18 cellular contexts compared by ENCODE assay signal in the genomic region with DNA sequence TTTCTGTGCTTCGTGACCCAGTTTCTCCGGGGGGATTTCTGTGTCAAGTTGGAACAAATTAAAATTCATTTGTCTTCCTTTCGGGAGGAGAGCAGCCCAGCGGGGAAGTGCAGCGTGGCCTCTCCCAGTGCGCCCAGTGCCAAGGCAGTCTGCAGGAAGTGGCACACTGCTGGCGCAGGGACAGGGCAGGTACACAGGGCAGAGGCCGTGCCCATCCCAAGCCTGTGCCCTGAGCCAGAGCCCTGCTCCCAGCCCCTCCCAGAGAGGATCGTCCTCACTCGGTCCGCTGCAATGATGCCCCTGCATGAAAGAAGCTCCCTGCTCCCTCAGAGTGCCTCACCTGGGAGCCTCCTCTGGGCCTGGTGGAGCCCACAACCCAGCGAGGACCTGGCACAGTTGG.
DNase-seq lines count a peak whose midpoint lies in the region; ATAC-seq and TF ChIP-seq lines count a peak whose summit lies in the region.
"Had no signal": no experiment of that assay in that cellular context is flagged by ENCODE, and none has a peak within 500 bp of the region (broad histone marks: within the 10 kb centered on the region; RNA-seq: fewer than 3 reads in every experiment).

No MANE protein-coding gene starts in this region.

- H3K9me3 ChIP-seq in neuronal stem cell (replicated peaks in 1 of 2; ENCODE audit: control insufficient read depth in 2 of 2, insufficient read depth in 1 of 2, low read depth in 1 of 2, low read length in 2 of 2), result peaks cover 10 to 22% of the 10 kb centered on the region in 2 donors

- H4K8ac ChIP-seq in neuronal stem cell (ENCODE audit: low read depth, low read length), result no peak overlapping the region

- intact Hi-C loops in Right ventricle myocardium inferior (cut with DNase I) (no loop called here), cardiac septum (cut with DNase I) (no loop called here)

- H2BK15ac ChIP-seq in neuronal stem cell (ENCODE audit: low read length), result no peak overlapping the region

- H2AK5ac ChIP-seq in neuronal stem cell (ENCODE audit: low read depth, low read length), result no peak overlapping the region

- no peak overlapping the region for H3K27ac ChIP-seq in neuronal stem cell (replicated peaks; ENCODE audit: low read length)
- H3K27ac ChIP-seq: 22Rv1; A549; BLaER1 treated with 17β-estradiol and CSF1 and Interleukin-3, amounts not matched to agents 10 nM and 100 nM; C4-2B had no signal

- no peaks in the 10 kb centered on the region for H3K36me3 ChIP-seq in neuronal stem cell (replicated peaks in 1 of 2; ENCODE audit: control insufficient read depth in 2 of 2, insufficient read depth in 2 of 2, low read length in 2 of 2)
- H3K36me3 ChIP-seq: BLaER1 treated with 17β-estradiol and CSF1 and Interleukin-3, amounts not matched to agents 10 nM and 100 nM had no signal

- no peak overlapping the region for H2AFZ ChIP-seq in neuronal stem cell (ENCODE audit: low read length)

- H3K18ac ChIP-seq in neuronal stem cell (ENCODE audit: low read length), result peak overlapping the region; percentile 76

- H2BK5ac ChIP-seq in neuronal stem cell (ENCODE audit: low read length), result no peak overlapping the region

- H2BK120ac ChIP-seq in neuronal stem cell (ENCODE audit: low read depth, low read length), result no peak overlapping the region

- H3K23ac ChIP-seq in neuronal stem cell (ENCODE audit: low read depth, low read length, poor library complexity), result no peak overlapping the region

- H3K27ac Mint-ChIP-seq in type B pancreatic cell, result peak overlapping the region; percentile 86
- H3K27ac Mint-ChIP-seq: B cell; CD4-positive, alpha-beta T cell; CD8-positive, alpha-beta T cell had no signal

- peak overlapping the region; percentile 3 for H3K4ac ChIP-seq in neuronal stem cell (ENCODE audit: low read length)

- no peak overlapping the region for H3K14ac ChIP-seq in neuronal stem cell (ENCODE audit: low read length)

- DNase-seq in Right ventricle myocardium inferior (ENCODE audit: missing footprints), result peak; percentile 42
- no peak for DNase-seq in cardiac septum (ENCODE audit: low spot score)
- DNase-seq in neuronal stem cell (ENCODE audit: low spot score), result no peak
- DNase-seq in type B pancreatic cell (ENCODE audit: extremely low spot score, unreplicated experiment), result no peak
- DNase-seq in activated CD4-positive, alpha-beta T cell treated with anti-CD3 and anti-CD28 coated beads, Interleukin-2, amount 50 U/mL, for 48 hours, result no peak
- no peak for DNase-seq in hippocampal formation (lab: John Stamatoyannopoulos, UW)
- DNase-seq: AML-193; Caco-2; Calu3; CD4-positive, alpha-beta T cell; CD8-positive, alpha-beta T cell; DMS79 treated with DMSO at 0.1 percent for 48 hours; GF-D8 had no signal

- no peaks in the 10 kb centered on the region for H3K9me3 Mint-ChIP-seq in type B pancreatic cell
- H3K9me3 Mint-ChIP-seq: CD4-positive, alpha-beta T cell; CD8-positive, alpha-beta T cell had no signal

- no peak overlapping the region for H3K4me3 Mint-ChIP-seq in type B pancreatic cell
- H3K4me3 Mint-ChIP-seq: B cell; CD4-positive, alpha-beta T cell; CD8-positive, alpha-beta T cell had no signal

- H4K91ac ChIP-seq in neuronal stem cell (ENCODE audit: low read depth, low read length, poor library complexity), result no peak overlapping the region

- no peak for TF ChIP-seq CTCF in type B pancreatic cell (conservative IDR thresholded peaks at IDR 0.05)

- no CpG with 5 or more reads among the region's 12 CpGs for WGBS in neuronal stem cell (ENCODE audit: extremely low coverage in 2 of 2, insufficient read length in 2 of 2, insufficient replicate concordance in 1 of 2), 2 donors

- H3K27me3 ChIP-seq in neuronal stem cell (ENCODE audit: control insufficient read depth in 3 of 3, insufficient read depth in 3 of 3, low read depth in 1 of 3, low read length in 3 of 3), result peaks cover 0 to 4% (median 0%) of the 10 kb centered on the region in 3 experiments
- H3K27me3 ChIP-seq: BLaER1 treated with 17β-estradiol and CSF1 and Interleukin-3, amounts not matched to agents 10 nM and 100 nM had no signal

- H2BK12ac ChIP-seq in neuronal stem cell (ENCODE audit: low read length), result no peak overlapping the region

- H3K9ac ChIP-seq in neuronal stem cell (ENCODE audit: low read depth, low read length, poor library complexity), result no peak overlapping the region
- H3K9ac ChIP-seq: BLaER1 treated with 17β-estradiol and CSF1 and Interleukin-3, amounts not matched to agents 10 nM and 100 nM had no signal

- H3K4me3 ChIP-seq in neuronal stem cell (ENCODE audit: low read length in 2 of 2), result no peak overlapping the region
- H3K4me3 ChIP-seq: A549; BLaER1 treated with 17β-estradiol and CSF1 and Interleukin-3, amounts not matched to agents 10 nM and 100 nM had no signal

- no peaks in the 10 kb centered on the region for H3K36me3 Mint-ChIP-seq in type B pancreatic cell
- H3K36me3 Mint-ChIP-seq: CD8-positive, alpha-beta T cell had no signal

- H3K4me1 ChIP-seq in neuronal stem cell (ENCODE audit: control insufficient read depth in 2 of 2, insufficient read depth in 1 of 2, low read depth in 1 of 2, low read length in 2 of 2), result peaks cover 0 to 1% of the 10 kb centered on the region in 2 donors
- H3K4me1 ChIP-seq: A549, Caco-2 had no signal

- H3K4me2 ChIP-seq in neuronal stem cell (ENCODE audit: insufficient read depth, low read length, poor library complexity, severe bottlenecking), result no peak overlapping the region
- H3K4me2 ChIP-seq: A549; BLaER1 treated with 17β-estradiol and CSF1 and Interleukin-3, amounts not matched to agents 10 nM and 100 nM had no signal

- no peaks in the 10 kb centered on the region for H3K79me1 ChIP-seq in neuronal stem cell (ENCODE audit: low read depth, low read length)

- no peaks in the 10 kb centered on the region for H3K4me1 Mint-ChIP-seq in type B pancreatic cell (ENCODE audit: unreplicated experiment)
- H3K4me1 Mint-ChIP-seq: B cell had no signal

- no peak for ATAC-seq in Right ventricle myocardium inferior
- ATAC-seq: A549; CD8-positive, alpha-beta T cell had no signal

- no peaks in the 10 kb centered on the region for H3K27me3 Mint-ChIP-seq in type B pancreatic cell
- H3K27me3 Mint-ChIP-seq: B cell; CD4-positive, alpha-beta T cell had no signal
